Comparison of ENCODE assay signal across 17 cellular contexts in genomic region chr15:44186724-44187123, GRCh38. TPM values are rescaled to one million over a fixed set of nuclear protein-coding genes. Genes with fewer than 3 reads are reported as not detected.
"Had no signal": no experiment of that assay in that cellular context is flagged by ENCODE, and none has a peak within 500 bp of the region (broad histone marks: within the 10 kb centered on the region; RNA-seq: fewer than 3 reads in every experiment).

No MANE protein-coding gene starts in this region.

- H3K9ac ChIP-seq: parathyroid adenoma had no signal

- H2AFZ ChIP-seq: parathyroid adenoma had no signal

- H3K4me3 ChIP-seq: colonic mucosa, esophagus squamous epithelium, gastrocnemius medialis, upper lobe of right lung had no signal

- H3K4me1 ChIP-seq: colonic mucosa, esophagus squamous epithelium, gastrocnemius medialis, parathyroid adenoma, upper lobe of right lung had no signal

- H3K36me3 ChIP-seq: colonic mucosa, esophagus squamous epithelium, gastrocnemius medialis, neutrophil, upper lobe of right lung had no signal

- H3K9me3 ChIP-seq: colonic mucosa, esophagus squamous epithelium, gastrocnemius medialis, neutrophil, upper lobe of right lung had no signal

- H3K27ac ChIP-seq: colonic mucosa, esophagus squamous epithelium, gastrocnemius medialis, neutrophil, parathyroid adenoma, upper lobe of right lung had no signal

- H3K27me3 ChIP-seq: colonic mucosa had no signal

- ATAC-seq: gastrocnemius medialis; left lobe of liver; sciatic nerve; stimulated activated memory B cell treated with anti-CD40 and anti-IgM and Interleukin-4, amounts not matched to agents 10 μg/mL and 1 μg/mL and 100 μg/mL, for 72 hours; upper lobe of right lung had no signal

- DNase-seq: activated CD4-positive, alpha-beta T cell treated with anti-CD3 and anti-CD28 coated beads for 1 hour; activated gamma-delta T cell treated with Interleukin-2 at 50 U/mL for 16 hours; activated T-cell treated with anti-CD3 and anti-CD28 coated beads, Interleukin-2, amount 50 U/mL, for 1 hour; aorta; colonic mucosa; endodermal cell; esophagus squamous epithelium; gastrocnemius medialis; small intestine; stimulated activated CD4-positive, alpha-beta T cell treated with anti-CD3 and anti-CD28 coated beads, Interleukin-2, amount 100 ng/mL, for 24 hours; T-helper 1 cell; upper lobe of right lung had no signal

- H3K79me2 ChIP-seq: parathyroid adenoma had no signal

RNA-seq across cellular contexts. Expression of gene FRMD5, which starts 8.3 kb away (rescaled TPM):
- total RNA-seq: left lobe of liver had no signal
